1 cellular context compared by ENCODE assay signal in genomic region chr6:65638047-65638831, GRCh38.
TF ChIP-seq lines count a peak whose summit lies in the region.

No MANE protein-coding gene starts in this region.

TF ChIP-seq in K562, 482 proteins besides CTCF, POLR2A, EP300 and RAD21 (continued from another document):
- TF ChIP-seq HINFP (tag; conservative IDR thresholded peaks at IDR 0.05; ENCODE audit: low read depth) (no peak), TOE1 (IDR thresholded peaks at IDR 0.05; ENCODE audit: borderline replicate concordance) (no peak), TOE1 (CRISPR knock-in tag; IDR thresholded peaks at IDR 0.05; ENCODE audit: borderline replicate concordance, low read depth) (no peak), ZZZ3 (IDR thresholded peaks at IDR 0.05) (no peak)
